ENCODE assay signal across 8 cellular contexts in genomic region chr6:111605100-111605748, GRCh38. TPM values are rescaled to one million over a fixed set of nuclear protein-coding genes. Genes with fewer than 3 reads are reported as not detected.
DNase-seq lines count a peak whose midpoint lies in the region; TF ChIP-seq lines count a peak whose summit lies in the region.

No MANE protein-coding gene starts in this region.

- peaks cover 7% of the 10 kb centered on the region for H3K36me3 Mint-ChIP-seq in activated T-helper 1 cell treated with anti-CD3 and anti-CD28 coated beads, Interleukin-12 subunit alpha, Interleukin-12 subunit beta, Interleukin-2, Interleukin-4 antibody, amounts not matched to agents 30 ng/mL and 10 ng/mL and 1 ng/mL, durations not matched to agents 14 hours and 24 hours and 36 hours (ENCODE audit: low read depth)
- H3K36me3 Mint-ChIP-seq in nephron (ENCODE audit: low read depth), result no peaks in the 10 kb centered on the region

- H3K4me3 Mint-ChIP-seq in activated T-helper 1 cell treated with anti-CD3 and anti-CD28 coated beads, Interleukin-12 subunit alpha, Interleukin-12 subunit beta, Interleukin-2, Interleukin-4 antibody, amounts not matched to agents 30 ng/mL and 10 ng/mL and 1 ng/mL, durations not matched to agents 14 hours and 24 hours and 36 hours, result peak overlapping the region; percentile 90
- peak overlapping the region; percentile 77 to 91 (median 89) for H3K4me3 Mint-ChIP-seq in nephron

- peak overlapping the region; percentile 100 for H3K27ac Mint-ChIP-seq in activated T-helper 1 cell treated with anti-CD3 and anti-CD28 coated beads, Interleukin-12 subunit alpha, Interleukin-12 subunit beta, Interleukin-2, Interleukin-4 antibody, amounts not matched to agents 30 ng/mL and 10 ng/mL and 1 ng/mL, durations not matched to agents 14 hours and 24 hours and 36 hours
- H3K27ac Mint-ChIP-seq in nephron, result peak overlapping the region; percentile 95 to 98 (median 98)

- H3K4me3 ChIP-seq in HFF-Myc (replicated peaks; ENCODE audit: low read depth, low read length), result peak overlapping the region; percentile 64
- H3K4me3 ChIP-seq in fibroblast of villous mesenchyme (ENCODE audit: low read depth, low read length), result peak overlapping the region; percentile 67

- H3K9me3 Mint-ChIP-seq in activated T-helper 1 cell treated with anti-CD3 and anti-CD28 coated beads, Interleukin-12 subunit alpha, Interleukin-12 subunit beta, Interleukin-2, Interleukin-4 antibody, amounts not matched to agents 30 ng/mL and 10 ng/mL and 1 ng/mL, durations not matched to agents 14 hours and 24 hours and 36 hours, result no peaks in the 10 kb centered on the region
- H3K9me3 Mint-ChIP-seq in nephron, result no peaks in the 10 kb centered on the region

- intact Hi-C loops in activated T-helper 1 cell treated with anti-CD3 and anti-CD28 coated beads, Interleukin-12 subunit alpha, Interleukin-12 subunit beta, Interleukin-2, Interleukin-4 antibody, amounts not matched to agents 30 ng/mL and 10 ng/mL and 1 ng/mL, durations not matched to agents 14 hours and 24 hours and 36 hours (cut with micrococcal nuclease), result loop anchor here (1.0 to 5.0 kb wide), 9 partner anchors 38 to 482 kb away; partner anchors contain the start of genes FAM229B, FYN, REV3L and TUBE1

- no peaks in the 10 kb centered on the region for H3K27me3 Mint-ChIP-seq in activated T-helper 1 cell treated with anti-CD3 and anti-CD28 coated beads, Interleukin-12 subunit alpha, Interleukin-12 subunit beta, Interleukin-2, Interleukin-4 antibody, amounts not matched to agents 30 ng/mL and 10 ng/mL and 1 ng/mL, durations not matched to agents 14 hours and 24 hours and 36 hours (ENCODE audit: insufficient read depth)
- no peaks in the 10 kb centered on the region for H3K27me3 Mint-ChIP-seq in nephron (ENCODE audit: low read depth)

- TF ChIP-seq CTCF in HFF-Myc (IDR thresholded peaks at IDR 0.05; ENCODE audit: low read depth, low read length, missing control alignments) (no peak), fibroblast of villous mesenchyme (IDR thresholded peaks at IDR 0.05; ENCODE audit: insufficient read depth, low read depth, low read length) (no peak), nephron (IDR thresholded peaks at IDR 0.05; ENCODE audit: unreplicated experiment in 3 of 3) (no peak)

- DNase-seq in NCI-H1105 treated with DMSO at 0.1 percent for 48 hours (lab: John Stamatoyannopoulos, UW) (peak; percentile 64), NCI-H1105 (lab: John Stamatoyannopoulos, UW) (no peak), HFF-Myc (ENCODE audit: extremely low read depth, low read depth) (peak; percentile 85), MV-4-11 (lab: John Stamatoyannopoulos, UW) (peak; percentile 68), fibroblast of villous mesenchyme (ENCODE audit: low read depth) (peak; percentile 93), ureter (ENCODE audit: low spot score) (peak; percentile 81)
- DNase-seq in activated T-helper 1 cell treated with anti-CD3 and anti-CD28 coated beads, Interleukin-12 subunit alpha, Interleukin-12 subunit beta, Interleukin-2, Interleukin-4 antibody, amounts not matched to agents 30 ng/mL and 10 ng/mL and 1 ng/mL, durations not matched to agents 14 hours and 24 hours and 36 hours (ENCODE audit: low spot score), result peak; percentile 11

- peaks cover 56% of the 10 kb centered on the region for H3K4me1 Mint-ChIP-seq in activated T-helper 1 cell treated with anti-CD3 and anti-CD28 coated beads, Interleukin-12 subunit alpha, Interleukin-12 subunit beta, Interleukin-2, Interleukin-4 antibody, amounts not matched to agents 30 ng/mL and 10 ng/mL and 1 ng/mL, durations not matched to agents 14 hours and 24 hours and 36 hours (ENCODE audit: low read depth)
- peaks cover 81% of the 10 kb centered on the region for H3K4me1 Mint-ChIP-seq in nephron

RNA-seq across cellular contexts. Expression of gene TRAF3IP2, which starts 0.5 kb away (rescaled TPM):
- total RNA-seq in activated T-helper 1 cell treated with anti-CD3 and anti-CD28 coated beads, Interleukin-12 subunit alpha, Interleukin-12 subunit beta, Interleukin-2, Interleukin-4 antibody, amounts not matched to agents 30 ng/mL and 10 ng/mL and 1 ng/mL, durations not matched to agents 14 hours and 24 hours and 36 hours, result 17.4 and 18.5 TPM in 2 replicates
- total RNA-seq in fibroblast of villous mesenchyme (20.6 and 21.2 TPM in 2 replicates), ureter (45.3 TPM)
